7 cellular contexts compared by ENCODE assay signal in genomic region chr7:158934628-158935027, GRCh38.
"Had no signal": no experiment of that assay in that cellular context is flagged by ENCODE, and none has a peak within 500 bp of the region (broad histone marks: within the 10 kb centered on the region; RNA-seq: fewer than 3 reads in every experiment).

No MANE protein-coding gene starts in this region.

- H3K4me3 ChIP-seq: GM23338 had no signal

- H2AFZ ChIP-seq: GM23338 had no signal

- FAIRE-seq: H1, H54, HTR-8/SVneo had no signal

- H3K4me3 Mint-ChIP-seq: GM23338, H9, IgD-negative memory B cell had no signal

- H3K4me1 Mint-ChIP-seq: GM23338, H9, IgD-negative memory B cell had no signal

- H3K27me3 Mint-ChIP-seq: IgD-negative memory B cell had no signal

- DNase-seq: H9, HCEC 1CT had no signal

- H3K4me2 ChIP-seq: GM23338 had no signal

- ATAC-seq: GM23338 had no signal

- H3K27ac Mint-ChIP-seq: GM23338, H9, IgD-negative memory B cell had no signal
